2 cellular contexts compared by ENCODE assay signal in the genomic region with DNA sequence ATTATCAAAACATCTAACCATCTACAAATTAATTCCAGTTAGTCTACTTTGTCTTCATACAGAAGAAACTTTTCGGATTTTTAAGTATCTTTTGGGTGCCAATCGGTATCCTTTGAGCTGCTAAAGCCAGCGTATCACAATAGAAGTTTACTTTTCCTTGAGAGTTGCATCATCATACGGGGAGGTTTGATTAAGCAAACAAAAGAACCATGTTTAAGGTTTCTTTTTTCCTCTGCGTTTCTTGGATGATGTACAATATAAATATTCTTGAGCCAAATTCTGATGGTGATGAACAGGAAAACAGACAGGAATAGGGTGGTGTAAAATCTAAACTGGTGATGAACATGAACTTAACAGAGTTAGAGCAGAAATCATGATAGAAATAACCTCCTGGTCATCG.
TF ChIP-seq lines count a peak whose summit lies in the region.

No MANE protein-coding gene starts in this region.

TF ChIP-seq in A549, 52 proteins besides CTCF, POLR2A, EP300 and RAD21 (continued from another document):
- TF ChIP-seq FOSB (CRISPR knock-in tag; IDR thresholded peaks at IDR 0.05) (no peak), ZFP36 (IDR thresholded peaks at IDR 0.05; ENCODE audit: borderline replicate concordance, partially characterized antibody) (no peak), JUNB (IDR thresholded peaks at IDR 0.05) (peak; percentile 23; the same call in 1 of the 2 replicates), ZSCAN20 (CRISPR knock-in tag; IDR thresholded peaks at IDR 0.05) (no peak)
- TF ChIP-seq, protein P1, sequence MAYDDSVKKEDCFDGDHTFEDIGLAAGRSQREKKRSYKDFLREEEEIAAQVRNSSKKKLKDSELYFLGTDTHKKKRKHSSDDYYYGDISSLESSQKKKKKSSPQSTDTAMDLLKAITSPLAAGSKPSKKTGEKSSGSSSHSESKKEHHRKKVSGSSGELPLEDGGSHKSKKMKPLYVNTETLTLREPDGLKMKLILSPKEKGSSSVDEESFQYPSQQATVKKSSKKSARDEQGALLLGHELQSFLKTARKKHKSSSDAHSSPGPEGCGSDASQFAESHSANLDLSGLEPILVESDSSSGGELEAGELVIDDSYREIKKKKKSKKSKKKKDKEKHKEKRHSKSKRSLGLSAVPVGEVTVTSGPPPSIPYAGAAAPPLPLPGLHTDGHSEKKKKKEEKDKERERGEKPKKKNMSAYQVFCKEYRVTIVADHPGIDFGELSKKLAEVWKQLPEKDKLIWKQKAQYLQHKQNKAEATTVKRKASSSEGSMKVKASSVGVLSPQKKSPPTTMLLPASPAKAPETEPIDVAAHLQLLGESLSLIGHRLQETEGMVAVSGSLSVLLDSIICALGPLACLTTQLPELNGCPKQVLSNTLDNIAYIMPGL (CRISPR knock-in tag; IDR thresholded peaks at IDR 0.05; ENCODE audit: borderline replicate concordance) = no peak

TF ChIP-seq in endothelial cell of umbilical vein, 7 proteins besides CTCF, POLR2A, EP300 and RAD21 (continued from another document):
- peak; percentile 28 for TF ChIP-seq JUN (IDR thresholded peaks at IDR 0.05; ENCODE audit: borderline replicate concordance, insufficient read depth, insufficient read length, low read depth)
- no peak for TF ChIP-seq MYC (IDR thresholded peaks at IDR 0.05; ENCODE audit: low read depth, low read length)
- no peak for TF ChIP-seq GATA2 (IDR thresholded peaks at IDR 0.05; ENCODE audit: insufficient read depth, insufficient read length, low read depth, low read length)
- TF ChIP-seq, protein P2, sequence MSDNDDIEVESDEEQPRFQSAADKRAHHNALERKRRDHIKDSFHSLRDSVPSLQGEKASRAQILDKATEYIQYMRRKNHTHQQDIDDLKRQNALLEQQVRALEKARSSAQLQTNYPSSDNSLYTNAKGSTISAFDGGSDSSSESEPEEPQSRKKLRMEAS (IDR thresholded peaks at IDR 0.05; ENCODE audit: insufficient read depth, insufficient read length) = no peak
